In genomic region chr3:98556164-98557130, GRCh38 we compare ENCODE assay signal across 2 cellular contexts.
TF ChIP-seq lines count a peak whose summit lies in the region.

No MANE protein-coding gene starts in this region.

TF ChIP-seq in K562, 482 proteins besides CTCF, POLR2A, EP300 and RAD21:
- peak in 1 of 3 experiments; percentile 44 for TF ChIP-seq YY1 (IDR thresholded peaks at IDR 0.05; ENCODE audit: borderline replicate concordance in 1 of 3, control insufficient read depth in 1 of 3, extremely low read depth in 1 of 3, insufficient read depth in 3 of 3, insufficient read length in 1 of 3, insufficient replicate concordance in 2 of 3, low read depth in 1 of 3, low read length in 2 of 3)
- no peak for TF ChIP-seq PPARD (CRISPR knock-in tag; IDR thresholded peaks at IDR 0.05)
- no peak for TF ChIP-seq BCLAF1 (IDR thresholded peaks at IDR 0.05; ENCODE audit: borderline replicate concordance in 1 of 2, control insufficient read depth in 1 of 2, low read depth in 2 of 2, low read length in 1 of 2)

TF ChIP-seq in HepG2, 621 proteins besides CTCF, POLR2A, EP300 and RAD21:
- TF ChIP-seq ZNF101 (CRISPR knock-in tag; IDR thresholded peaks at IDR 0.05; ENCODE audit: borderline replicate concordance, low read depth), result no peak
- no peak for TF ChIP-seq ZNF20 (CRISPR knock-in tag; IDR thresholded peaks at IDR 0.05)
- no peak for TF ChIP-seq ZNF124 (CRISPR knock-in tag; IDR thresholded peaks at IDR 0.05)
- TF ChIP-seq ARID3A (IDR thresholded peaks at IDR 0.05; ENCODE audit: low read depth, low read length), result no peak
- no peak for TF ChIP-seq FOXP1 (IDR thresholded peaks at IDR 0.05)
- no peak for TF ChIP-seq FOXP1 (CRISPR knock-in tag; IDR thresholded peaks at IDR 0.05)
- no peak for TF ChIP-seq ZNF564 (CRISPR knock-in tag; IDR thresholded peaks at IDR 0.05)
- TF ChIP-seq DBP (CRISPR knock-in tag; IDR thresholded peaks at IDR 0.05; ENCODE audit: not compliant biosample characterization), result no peak
- TF ChIP-seq IRF1 (CRISPR knock-in tag; IDR thresholded peaks at IDR 0.05; ENCODE audit: low read depth), result no peak
- no peak for TF ChIP-seq MNT (IDR thresholded peaks at IDR 0.05)
- TF ChIP-seq ZNF431 (CRISPR knock-in tag; IDR thresholded peaks at IDR 0.05; ENCODE audit: borderline replicate concordance, low read depth), result no peak
- no peak for TF ChIP-seq PHF20 (CRISPR knock-in tag; IDR thresholded peaks at IDR 0.05)
- no peak for TF ChIP-seq PLSCR1 (CRISPR knock-in tag; IDR thresholded peaks at IDR 0.05; ENCODE audit: borderline replicate concordance)
